Comparison of ENCODE assay signal across 19 cellular contexts in genomic region chr9:21970800-21971620, GRCh38. TPM values are rescaled to one million over a fixed set of nuclear protein-coding genes. Genes with fewer than 3 reads are reported as not detected.
DNase-seq lines count a peak whose midpoint lies in the region; ATAC-seq, FAIRE-seq and TF ChIP-seq lines count a peak whose summit lies in the region.
"Had no signal": no experiment of that assay in that cellular context is flagged by ENCODE, and none has a peak within 500 bp of the region (broad histone marks: within the 10 kb centered on the region; RNA-seq: fewer than 3 reads in every experiment).

No MANE protein-coding gene starts in this region.

- DNase-seq in H7, result peak; percentile 55
- DNase-seq in T-helper 17 cell, result no peak
- no peak for DNase-seq in endothelial cell of umbilical vein (ENCODE audit: low read depth, low spot score)
- DNase-seq in neuronal stem cell (ENCODE audit: low spot score), result peak; percentile 38
- no peak for DNase-seq in mesothelial cell of epicardium (ENCODE audit: low spot score in 2 of 2, unreplicated experiment in 2 of 2)
- DNase-seq in COLO668 (lab: John Stamatoyannopoulos, UW; ENCODE audit: unreplicated experiment), result no peak
- DNase-seq in activated gamma-delta T cell treated with Interleukin-2 at 50 U/mL for 16 hours, result no peak
- DNase-seq: activated CD4-positive, CD25-positive, alpha-beta regulatory T cell treated with anti-CD3 and anti-CD28 coated beads, Interleukin-2, amount 50 U/mL, for 72 hours; activated effector memory CD4-positive, alpha-beta T cell treated with Interleukin-2 at 50 U/mL for 16 hours; CD4-positive, CD25-positive, alpha-beta regulatory T cell; NCI-H1694; NCI-H524; SW 1271 had no signal

- H3K9ac ChIP-seq in endothelial cell of umbilical vein (replicated peaks; ENCODE audit: extremely low read depth, insufficient read depth, low read length) (no peak overlapping the region), neuronal stem cell (ENCODE audit: low read depth, low read length, poor library complexity) (no peak overlapping the region)
- H3K9ac ChIP-seq: KMS-11 had no signal

- H3K27me3 Mint-ChIP-seq in T-helper 17 cell, result peaks cover 83% of the 10 kb centered on the region
- peaks cover 98% of the 10 kb centered on the region for H3K27me3 Mint-ChIP-seq in mesothelial cell of epicardium (ENCODE audit: low read depth)

- TF ChIP-seq CTCF in endothelial cell of umbilical vein (IDR thresholded peaks at IDR 0.05; ENCODE audit: extremely low read depth in 1 of 2, insufficient read depth in 1 of 2, low read depth in 1 of 2, low read length in 2 of 2) (no peak), mesothelial cell of epicardium (IDR thresholded peaks at IDR 0.05; ENCODE audit: unreplicated experiment) (no peak)

- no peak overlapping the region for H4K91ac ChIP-seq in neuronal stem cell (ENCODE audit: low read depth, low read length, poor library complexity)

- H3K79me1 ChIP-seq in neuronal stem cell (ENCODE audit: low read depth, low read length), result no peaks in the 10 kb centered on the region

- H4K20me1 ChIP-seq in endothelial cell of umbilical vein (replicated peaks; ENCODE audit: control insufficient read depth, extremely low read depth, insufficient read depth, low read length), result peaks cover 4% of the 10 kb centered on the region

- no peak for FAIRE-seq in endothelial cell of umbilical vein (lab: Jason Lieb, UNC)

- no peak overlapping the region for H3K14ac ChIP-seq in neuronal stem cell (ENCODE audit: low read length)

- H3K18ac ChIP-seq in neuronal stem cell (ENCODE audit: low read length), result no peak overlapping the region

- peaks cover 99% of the 10 kb centered on the region for H3K27me3 ChIP-seq in H7 (ENCODE audit: control insufficient read depth, insufficient read depth, low read length)
- peaks cover 80 to 99% of the 10 kb centered on the region in 2 experiments for H3K27me3 ChIP-seq in endothelial cell of umbilical vein (ENCODE audit: control insufficient read depth in 2 of 2, insufficient read depth in 2 of 2, low read length in 2 of 2)
- peaks cover 44 to 99% (median 85%) of the 10 kb centered on the region in 3 experiments for H3K27me3 ChIP-seq in neuronal stem cell (ENCODE audit: control insufficient read depth in 3 of 3, insufficient read depth in 3 of 3, low read depth in 1 of 3, low read length in 3 of 3)

- H3K9me3 Mint-ChIP-seq in mesothelial cell of epicardium, result no peaks in the 10 kb centered on the region

- no peak overlapping the region for H2BK12ac ChIP-seq in neuronal stem cell (ENCODE audit: low read length)

- CTCF ChIA-PET in endothelial cell of umbilical vein (lab: Charles Lee), result interaction anchor here (0.7 to 4.7 kb wide), 8 partner anchors 11 to 273 kb away, joined by 3 to 47 read pairs (median 6); partner anchors contain the start of genes CDKN2A, CDKN2B and CDKN2B-AS1

- H2BK120ac ChIP-seq in neuronal stem cell (ENCODE audit: low read depth, low read length), result no peak overlapping the region

- no peaks in the 10 kb centered on the region for H3K79me2 ChIP-seq in endothelial cell of umbilical vein (ENCODE audit: control insufficient read depth, insufficient read depth, low read length)

- H3K9me3 ChIP-seq in T-helper 17 cell (ENCODE audit: control insufficient read depth, low read length, poor library complexity, severe bottlenecking) (peaks cover 42% of the 10 kb centered on the region), endothelial cell of umbilical vein (replicated peaks; ENCODE audit: control insufficient read depth, insufficient read depth, low read length) (no peaks in the 10 kb centered on the region), neuronal stem cell (replicated peaks in 1 of 2; ENCODE audit: control insufficient read depth in 2 of 2, insufficient read depth in 1 of 2, low read depth in 1 of 2, low read length in 2 of 2) (peaks cover 3 to 14% of the 10 kb centered on the region in 2 donors)
- H3K9me3 ChIP-seq: vagina had no signal

- H4K8ac ChIP-seq in neuronal stem cell (ENCODE audit: low read depth, low read length), result no peak overlapping the region

- H3K4ac ChIP-seq in neuronal stem cell (ENCODE audit: low read length), result no peak overlapping the region

- H3K4me1 Mint-ChIP-seq in T-helper 17 cell, result peaks cover 26% of the 10 kb centered on the region
- peaks cover 28% of the 10 kb centered on the region for H3K4me1 Mint-ChIP-seq in mesothelial cell of epicardium

- BruUV-seq in endothelial cell of umbilical vein (replicated peaks; lab: Mats Ljungman, UMichigan), result no TSS peak

- H2AK5ac ChIP-seq in neuronal stem cell (ENCODE audit: low read depth, low read length), result no peak overlapping the region

- H3K4me3 ChIP-seq in H7 (ENCODE audit: insufficient read depth, low read depth, low read length), result no peak overlapping the region
- H3K4me3 ChIP-seq in endothelial cell of umbilical vein (replicated peaks in 1 of 3; ENCODE audit: insufficient read depth in 1 of 3, low read depth in 1 of 3, low read length in 3 of 3), result no peak overlapping the region
- H3K4me3 ChIP-seq in neuronal stem cell (ENCODE audit: low read length in 2 of 2), result peak overlapping the region in 1 of 2 donors; percentile 5
- H3K4me3 ChIP-seq: vagina had no signal

- no peak overlapping the region for H3K23ac ChIP-seq in neuronal stem cell (ENCODE audit: low read depth, low read length, poor library complexity)

- no peak overlapping the region for H3K27ac ChIP-seq in endothelial cell of umbilical vein (ENCODE audit: insufficient read depth, low read depth, low read length)
- no peak overlapping the region for H3K27ac ChIP-seq in neuronal stem cell (replicated peaks; ENCODE audit: low read length)
- H3K27ac ChIP-seq: KMS-11, vagina had no signal

- H3K4me2 ChIP-seq in endothelial cell of umbilical vein (ENCODE audit: insufficient read depth, low read length) (no peak overlapping the region), neuronal stem cell (ENCODE audit: insufficient read depth, low read length, poor library complexity, severe bottlenecking) (no peak overlapping the region)
- H3K4me2 ChIP-seq: KMS-11 had no signal

- POLR2A ChIA-PET in endothelial cell of umbilical vein (lab: Charles Lee), result interaction anchor here (1.4 to 1.8 kb wide), 2 partner anchors 16 to 38 kb away, joined by 3 to 4 read pairs; partner anchors contain the start of gene CDKN2B

- ATAC-seq in T-helper 17 cell, result no peak
- ATAC-seq: Panc1; stimulated activated memory B cell treated with anti-CD40 and anti-IgM and Interleukin-4, amounts not matched to agents 10 μg/mL and 1 μg/mL and 100 μg/mL, for 72 hours had no signal

- peaks cover 10% of the 10 kb centered on the region for H3K36me3 Mint-ChIP-seq in T-helper 17 cell (ENCODE audit: low read depth)
- peaks cover 41% of the 10 kb centered on the region for H3K36me3 Mint-ChIP-seq in mesothelial cell of epicardium

- H3K36me3 ChIP-seq in H7 (replicated peaks; ENCODE audit: control insufficient read depth, insufficient read depth, low read length), result no peaks in the 10 kb centered on the region
- H3K36me3 ChIP-seq in endothelial cell of umbilical vein (ENCODE audit: control insufficient read depth in 2 of 2, extremely low read depth in 1 of 2, insufficient read depth in 2 of 2, low read length in 2 of 2), result no peaks in the 10 kb centered on the region
- H3K36me3 ChIP-seq in neuronal stem cell (replicated peaks in 1 of 2; ENCODE audit: control insufficient read depth in 2 of 2, insufficient read depth in 2 of 2, low read length in 2 of 2), result no peaks in the 10 kb centered on the region
- H3K36me3 ChIP-seq: vagina had no signal

- dilution Hi-C loops in endothelial cell of umbilical vein (cut with MboI; ENCODE audit: extremely low pct_ligation_motif_present, low sequenced_read_pairs), result no loop called here

- peak overlapping the region; percentile 3 for H3K4me3 Mint-ChIP-seq in T-helper 17 cell
- no peak overlapping the region for H3K4me3 Mint-ChIP-seq in mesothelial cell of epicardium
- H3K4me3 Mint-ChIP-seq: stimulated activated memory B cell treated with anti-CD40 and anti-IgM and Interleukin-4, amounts not matched to agents 10 μg/mL and 1 μg/mL and 100 μg/mL, for 72 hours had no signal

- no peak for TF ChIP-seq POLR2A in endothelial cell of umbilical vein (IDR thresholded peaks at IDR 0.05; ENCODE audit: low read depth, low read length)

- H3K9me1 ChIP-seq in endothelial cell of umbilical vein (replicated peaks; ENCODE audit: control insufficient read depth, extremely low read depth, insufficient read depth, low read length), result no peaks in the 10 kb centered on the region

- no peak overlapping the region for H2BK15ac ChIP-seq in neuronal stem cell (ENCODE audit: low read length)

- H3K4me1 ChIP-seq in endothelial cell of umbilical vein (ENCODE audit: control insufficient read depth, extremely low read depth, insufficient read depth, low read length), result peaks cover 34% of the 10 kb centered on the region
- H3K4me1 ChIP-seq in neuronal stem cell (ENCODE audit: control insufficient read depth in 2 of 2, insufficient read depth in 1 of 2, low read depth in 1 of 2, low read length in 2 of 2), result no peaks in the 10 kb centered on the region

- WGBS in neuronal stem cell (ENCODE audit: extremely low coverage in 2 of 2, insufficient read length in 2 of 2, insufficient replicate concordance in 1 of 2), 2 donors, result no CpG with 5 or more reads among the region's 45 CpGs

- H3K27ac Mint-ChIP-seq in T-helper 17 cell, result peak overlapping the region; percentile 32
- H3K27ac Mint-ChIP-seq in mesothelial cell of epicardium, result no peak overlapping the region
- H3K27ac Mint-ChIP-seq: CD4-positive, CD25-positive, alpha-beta regulatory T cell; stimulated activated memory B cell treated with anti-CD40 and anti-IgM and Interleukin-4, amounts not matched to agents 10 μg/mL and 1 μg/mL and 100 μg/mL, for 72 hours had no signal

- H2BK5ac ChIP-seq in neuronal stem cell (ENCODE audit: low read length), result no peak overlapping the region

- no peak overlapping the region for H2AFZ ChIP-seq in endothelial cell of umbilical vein (ENCODE audit: low read depth, low read length)
- H2AFZ ChIP-seq in neuronal stem cell (ENCODE audit: low read length), result peak overlapping the region; percentile 57

- intact Hi-C loops in endothelial cell of umbilical vein (cut with micrococcal nuclease), result no loop called here

RNA-seq across cellular contexts. Expression of gene CDKN2A, which starts 23.2 kb away (rescaled TPM):
- not detected in 2 replicates for total RNA-seq in H7 (2014; rRNA removed; shearing (Covaris generic))
- total RNA-seq in T-helper 17 cell, result 1 to 10 TPM; 4.9 to 5.7 TPM
- total RNA-seq in endothelial cell of umbilical vein, result 8.5 and 9.3 TPM in 2 replicates
- polyA plus RNA-seq in endothelial cell of umbilical vein, result 10.7 and 14.1 TPM in 2 replicates
- 5.8 and 8.1 TPM in 2 replicates for polyA plus RNA-seq in endothelial cell of umbilical vein (2011; cell fraction: cytosol; rRNA removed)
- 5.2 and 5.3 TPM in 2 replicates for polyA plus RNA-seq in endothelial cell of umbilical vein (2011; cell fraction: nucleus; rRNA removed)
- 13.2 and 23.8 TPM in 2 replicates for polyA plus RNA-seq in endothelial cell of umbilical vein (2012)
- 2.5 and 2.9 TPM in 2 replicates for polyA minus RNA-seq in endothelial cell of umbilical vein
- 182 TPM for polyA minus RNA-seq in endothelial cell of umbilical vein (2011; cell fraction: cytosol; rRNA and poly(A)+ RNA removed)
- 3.3 and 3.8 TPM in 2 replicates for polyA minus RNA-seq in endothelial cell of umbilical vein (2011; cell fraction: nucleus; rRNA and poly(A)+ RNA removed)
- 0.10 TPM for polyA plus RNA-seq in neuronal stem cell (2013, experiment 1 of 2)
- polyA plus RNA-seq in neuronal stem cell (2013, experiment 2 of 2), result 0.12 TPM
- 79.5 to 88.5 TPM (median 86.1 TPM) in 3 replicates for total RNA-seq in mesothelial cell of epicardium

RNA-seq across cellular contexts. Expression of gene CDKN2B-AS1, which starts 23.6 kb away (rescaled TPM):
- 0.07 TPM in 1 of 2 replicates, not detected in the other for total RNA-seq in H7 (2014; rRNA removed; shearing (Covaris generic))
- total RNA-seq in T-helper 17 cell (1 to 10 TPM; 1.6 to 1.7 TPM), endothelial cell of umbilical vein (1.9 and 2.4 TPM in 2 replicates), mesothelial cell of epicardium (8.2 to 10.8 TPM (median 8.8 TPM) in 3 replicates)
- 0.27 and 0.44 TPM in 2 replicates for polyA plus RNA-seq in endothelial cell of umbilical vein
- 0.22 and 0.47 TPM in 2 replicates for polyA plus RNA-seq in endothelial cell of umbilical vein (2011; cell fraction: cytosol; rRNA removed)
- 3.1 and 3.8 TPM in 2 replicates for polyA plus RNA-seq in endothelial cell of umbilical vein (2011; cell fraction: nucleus; rRNA removed)
- 0.61 and 1.1 TPM in 2 replicates for polyA plus RNA-seq in endothelial cell of umbilical vein (2012)
- 1.8 and 2.7 TPM in 2 replicates for polyA minus RNA-seq in endothelial cell of umbilical vein
- 5.3 TPM for polyA minus RNA-seq in endothelial cell of umbilical vein (2011; cell fraction: cytosol; rRNA and poly(A)+ RNA removed)
- polyA minus RNA-seq in endothelial cell of umbilical vein (2011; cell fraction: nucleus; rRNA and poly(A)+ RNA removed), result 5.0 and 10.3 TPM in 2 replicates
- 0.06 TPM for polyA plus RNA-seq in neuronal stem cell (2013, experiment 1 of 2)
- 0.03 TPM for polyA plus RNA-seq in neuronal stem cell (2013, experiment 2 of 2)
- total RNA-seq: cardiac septum, G401 had no signal

RNA-seq across cellular contexts. Expression of gene CDKN2B, which starts 38.1 kb away (rescaled TPM):
- total RNA-seq in H7 (2014; rRNA removed; shearing (Covaris generic)), result 0.76 TPM in 1 of 2 replicates, not detected in the other
- total RNA-seq in T-helper 17 cell (1 to 10 TPM; 1.7 to 2.0 TPM), endothelial cell of umbilical vein (2.1 and 2.3 TPM in 2 replicates), mesothelial cell of epicardium (40.3 to 47.6 TPM (median 45.2 TPM) in 3 replicates)
- polyA plus RNA-seq in endothelial cell of umbilical vein, result 1.6 and 2.1 TPM in 2 replicates
- 1.6 and 2.2 TPM in 2 replicates for polyA plus RNA-seq in endothelial cell of umbilical vein (2011; cell fraction: cytosol; rRNA removed)
- polyA plus RNA-seq in endothelial cell of umbilical vein (2011; cell fraction: nucleus; rRNA removed), result 2.1 and 4.0 TPM in 2 replicates
- polyA plus RNA-seq in endothelial cell of umbilical vein (2012), result 5.7 and 6.0 TPM in 2 replicates
- 0.53 and 3.0 TPM in 2 replicates for polyA minus RNA-seq in endothelial cell of umbilical vein
- 17.0 TPM for polyA minus RNA-seq in endothelial cell of umbilical vein (2011; cell fraction: cytosol; rRNA and poly(A)+ RNA removed)
- 1.9 and 3.4 TPM in 2 replicates for polyA minus RNA-seq in endothelial cell of umbilical vein (2011; cell fraction: nucleus; rRNA and poly(A)+ RNA removed)
- 0.04 TPM for polyA plus RNA-seq in neuronal stem cell (2013, experiment 1 of 2)
- 0.11 TPM for polyA plus RNA-seq in neuronal stem cell (2013, experiment 2 of 2)

Comparison
In these comparisons a context has a peak if more than half of its experiments do, and no peak if none do; other contexts are left out.
1. DNase-seq: peak in H7 (single experiment) and neuronal stem cell (single experiment); none in T-helper 17 cell (0 of 3), endothelial cell of umbilical vein (single experiment), mesothelial cell of epicardium (0 of 2), COLO668 (single experiment) and activated gamma-delta T cell treated with Interleukin-2 at 50 U/mL for 16 hours (single experiment).
2. RNA of gene CDKN2B, which starts 38.1 kb away (total RNA-seq): 40.3 to 47.6 TPM in mesothelial cell of epicardium; 2.1 to 2.3 TPM in endothelial cell of umbilical vein, 1.7 to 2.0 TPM in T-helper 17 cell and 0.76 TPM in H7; every median in the first group is over 10 times any median in the second.